Comparison of ENCODE assay signal across 16 cellular contexts in the genomic region with DNA sequence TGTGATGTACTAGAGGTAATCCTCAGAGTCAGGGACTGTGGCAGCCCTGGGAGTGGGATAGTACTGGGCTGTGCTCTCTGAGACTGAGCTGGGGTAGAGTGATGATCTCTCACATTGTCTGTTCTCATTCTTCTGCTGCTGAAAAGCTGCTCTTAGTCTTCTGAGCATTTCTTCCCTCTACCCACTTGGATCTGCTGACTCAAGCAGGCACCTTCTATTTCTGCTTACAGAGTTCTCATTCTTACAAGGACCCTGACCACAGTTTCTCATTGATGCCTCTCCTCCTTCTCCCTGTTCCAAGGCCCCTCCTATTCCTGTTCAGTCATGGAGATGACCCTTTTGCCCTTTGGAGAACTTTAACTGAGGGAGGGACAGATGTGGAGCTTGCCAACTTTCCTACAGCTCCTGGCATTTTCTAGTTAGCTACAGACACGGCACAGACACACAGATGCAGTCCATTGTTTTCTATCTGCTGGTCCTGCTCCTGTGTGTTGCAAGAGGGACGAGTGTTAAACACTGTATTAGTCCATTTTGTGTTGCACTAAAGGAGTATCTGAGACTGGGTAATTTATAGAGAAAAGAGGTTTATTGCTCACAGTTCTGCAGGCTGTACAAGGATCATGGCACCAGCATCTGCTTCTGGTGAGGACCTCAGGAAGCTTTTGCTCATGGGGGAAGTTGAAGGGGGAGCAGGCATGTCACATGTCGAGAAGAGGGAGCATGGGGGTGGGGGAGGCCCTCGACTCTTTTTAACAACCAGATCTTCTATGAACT. TPM values are rescaled to one million over a fixed set of nuclear protein-coding genes. Genes with fewer than 3 reads are reported as not detected.
DNase-seq lines count a peak whose midpoint lies in the region; ATAC-seq and TF ChIP-seq lines count a peak whose summit lies in the region.
"Had no signal": no experiment of that assay in that cellular context is flagged by ENCODE, and none has a peak within 500 bp of the region (broad histone marks: within the 10 kb centered on the region; RNA-seq: fewer than 3 reads in every experiment).

No MANE protein-coding gene starts in this region.

- H3K36me3 ChIP-seq in BLaER1 treated with 17β-estradiol and CSF1 and Interleukin-3, amounts not matched to agents 10 nM and 100 nM = peaks cover 10 to 87% (median 69%) of the 10 kb centered on the region in 11 experiments; a peak in 21 of 22 replicates
- H3K36me3 ChIP-seq in naive thymus-derived CD4-positive, alpha-beta T cell (ENCODE audit: control insufficient read depth in 2 of 3, insufficient read depth in 3 of 3, low read length in 3 of 3) = peaks cover 0 to 29% (median 4%) of the 10 kb centered on the region in 3 experiments
- H3K36me3 ChIP-seq: tibial nerve had no signal

- peaks cover 45 to 100% (median 98%) of the 10 kb centered on the region in 11 experiments for H4K20me1 ChIP-seq in BLaER1 treated with 17β-estradiol and CSF1 and Interleukin-3, amounts not matched to agents 10 nM and 100 nM

- H3K27me3 Mint-ChIP-seq in HFFc6 (ENCODE audit: insufficient read depth) = 0 out of 2 replicates have a peak, but pooled peaks cover 2% of the 10 kb centered on the region
- no peaks in the 10 kb centered on the region for H3K27me3 Mint-ChIP-seq in naive thymus-derived CD4-positive, alpha-beta T cell

- no peak for ATAC-seq in naive thymus-derived CD4-positive, alpha-beta T cell
- ATAC-seq in HG03175 (IDR thresholded peaks at IDR 0.05; ENCODE audit: unreplicated experiment) (no peak), GM18861 (IDR thresholded peaks at IDR 0.05; ENCODE audit: unreplicated experiment) (no peak)

- H3K9me3 ChIP-seq in BLaER1 treated with 17β-estradiol and CSF1 and Interleukin-3, amounts not matched to agents 10 nM and 100 nM (replicated peaks in 1 of 11) = peaks cover 0 to 9% (median 0%) of the 10 kb centered on the region in 11 experiments; a peak in 3 of 22 replicates
- no peaks in the 10 kb centered on the region for H3K9me3 ChIP-seq in naive thymus-derived CD4-positive, alpha-beta T cell (ENCODE audit: control insufficient read depth in 2 of 3, low read length in 3 of 3)
- H3K9me3 ChIP-seq: SK-N-SH, tibial nerve had no signal

- peaks cover 96 to 100% (median 100%) of the 10 kb centered on the region in 10 experiments for H3K4me1 ChIP-seq in BLaER1 treated with 17β-estradiol and CSF1 and Interleukin-3, amounts not matched to agents 10 nM and 100 nM
- peaks cover 8 to 12% of the 10 kb centered on the region in 2 donors for H3K4me1 ChIP-seq in naive thymus-derived CD4-positive, alpha-beta T cell (ENCODE audit: control insufficient read depth in 2 of 2, insufficient read depth in 2 of 2, low read length in 2 of 2)

- no peaks in the 10 kb centered on the region for H3K9me3 Mint-ChIP-seq in HFFc6
- peaks cover 0 to 2% (median 0%) of the 10 kb centered on the region in 11 donors for H3K9me3 Mint-ChIP-seq in naive thymus-derived CD4-positive, alpha-beta T cell

- POLR2A ChIA-PET in naive thymus-derived CD4-positive, alpha-beta T cell (lab: Charles Lee) = interaction anchor here (0.9 kb wide), 1 partner anchor 10 kb away, joined by 4 read pairs; no protein-coding TSS in a partner anchor

- peak overlapping the region in 2 of 11 experiments; percentile 6 to 14; a peak in 2 of 22 replicates for H3K9ac ChIP-seq in BLaER1 treated with 17β-estradiol and CSF1 and Interleukin-3, amounts not matched to agents 10 nM and 100 nM
- H3K9ac ChIP-seq: parathyroid adenoma, SK-N-SH had no signal

- H3K36me3 Mint-ChIP-seq in HFFc6 (ENCODE audit: low read depth) = peaks cover 11% of the 10 kb centered on the region; the same call in 1 of the 2 replicates
- peaks cover 12 to 44% (median 20%) of the 10 kb centered on the region in 5 donors for H3K36me3 Mint-ChIP-seq in naive thymus-derived CD4-positive, alpha-beta T cell

- H3K27ac Mint-ChIP-seq in HFFc6 = peak overlapping the region; percentile 50
- peak overlapping the region in 5 of 9 donors; percentile 21 to 57 (median 32) for H3K27ac Mint-ChIP-seq in naive thymus-derived CD4-positive, alpha-beta T cell

- H3K4me1 Mint-ChIP-seq in HFFc6 (ENCODE audit: low read depth) = peaks cover 80% of the 10 kb centered on the region
- H3K4me1 Mint-ChIP-seq in naive thymus-derived CD4-positive, alpha-beta T cell = peaks cover 59 to 90% (median 84%) of the 10 kb centered on the region in 7 donors

- peak overlapping the region; percentile 81 to 98 (median 97) for H3K4me2 ChIP-seq in BLaER1 treated with 17β-estradiol and CSF1 and Interleukin-3, amounts not matched to agents 10 nM and 100 nM
- H3K4me2 ChIP-seq: SK-N-SH had no signal

- no peak for TF ChIP-seq CTCF in HFFc6 (IDR thresholded peaks at IDR 0.05)

- H3K27me3 ChIP-seq in BLaER1 treated with 17β-estradiol and CSF1 and Interleukin-3, amounts not matched to agents 10 nM and 100 nM = no peaks in the 10 kb centered on the region
- H3K27me3 ChIP-seq in naive thymus-derived CD4-positive, alpha-beta T cell (ENCODE audit: control insufficient read depth in 2 of 2, insufficient read depth in 2 of 2, low read length in 2 of 2) = no peaks in the 10 kb centered on the region
- H3K27me3 ChIP-seq: tibial nerve had no signal

- CTCF ChIA-PET in naive thymus-derived CD4-positive, alpha-beta T cell (lab: Charles Lee) = interaction anchor here (1.2 kb wide), 1 partner anchor 10 kb away, joined by 4 read pairs; no protein-coding TSS in a partner anchor

- no peak overlapping the region; a peak in 1 of 20 replicates for H3K4me3 ChIP-seq in BLaER1 treated with 17β-estradiol and CSF1 and Interleukin-3, amounts not matched to agents 10 nM and 100 nM
- H3K4me3 ChIP-seq in naive thymus-derived CD4-positive, alpha-beta T cell (ENCODE audit: low read length) = no peak overlapping the region
- H3K4me3 ChIP-seq: tibial nerve had no signal

- intact Hi-C loops in naive thymus-derived CD4-positive, alpha-beta T cell (cut with micrococcal nuclease) = no loop called here

- peak overlapping the region in 8 of 11 experiments; percentile 69 to 92 (median 84); a peak in 16 of 22 replicates for H3K27ac ChIP-seq in BLaER1 treated with 17β-estradiol and CSF1 and Interleukin-3, amounts not matched to agents 10 nM and 100 nM
- no peak overlapping the region for H3K27ac ChIP-seq in naive thymus-derived CD4-positive, alpha-beta T cell (ENCODE audit: low read depth, low read length)
- H3K27ac ChIP-seq: parathyroid adenoma, tibial nerve, VCaP had no signal

- no peak overlapping the region for H3K4me3 Mint-ChIP-seq in HFFc6
- no peak overlapping the region for H3K4me3 Mint-ChIP-seq in naive thymus-derived CD4-positive, alpha-beta T cell

- no peak for DNase-seq in HFFc6
- peak; percentile 21 to 40 for DNase-seq in dermis microvascular lymphatic vessel endothelial cell (ENCODE audit: low read depth in 2 of 2)
- DNase-seq in naive thymus-derived CD4-positive, alpha-beta T cell = no peak
- DNase-seq in DMS153 (lab: John Stamatoyannopoulos, UW) = no peak
- DNase-seq in NOMO-1 treated with dmso at 0.1 percent for 144 hours (lab: John Stamatoyannopoulos, UW; ENCODE audit: unreplicated experiment) = no peak
- DNase-seq: activated CD8-positive, alpha-beta memory T cell treated with anti-CD3 and anti-CD28 coated beads, Interleukin-2, amount 50 U/mL, for 48 hours; amniotic stem cell; MV-4-11; NCI-H2081 treated with DMSO at 0.1 percent for 48 hours; SK-N-SH had no signal

RNA-seq across cellular contexts. Expression of gene MAPKAPK2, which starts 12.3 kb away (rescaled TPM):
- 10 to 100 TPM; 80.0 to 89.1 (median 86.0) TPM for total RNA-seq in HFFc6 (2021; fragmentation: NEBNext Ultra II Directional; extraction: Animal tissue kit (Norgen Biotek cat#: 25700))
- total RNA-seq in dermis microvascular lymphatic vessel endothelial cell = 27.0 and 46.1 TPM in 2 replicates
- total RNA-seq in naive thymus-derived CD4-positive, alpha-beta T cell = 100 to 1,000 TPM in 1 of 5 experiments, 10 to 100 TPM in 4; 49.6 to 123 (median 80.5) TPM
- 1 to 10 TPM; 1.4 to 2.0 TPM for polyA plus RNA-seq in naive thymus-derived CD4-positive, alpha-beta T cell

Comparison
In these comparisons a context has a peak if more than half of its experiments do, and no peak if none do; other contexts are left out.
1. DNase-seq: peak in dermis microvascular lymphatic vessel endothelial cell (2 of 2); none in HFFc6 (single experiment), naive thymus-derived CD4-positive, alpha-beta T cell (0 of 9), DMS153 (single experiment) and NOMO-1 treated with dmso at 0.1 percent for 144 hours (single experiment).